8 cellular contexts compared by ENCODE assay signal in genomic region chr17:9371019-9371418, GRCh38.
DNase-seq lines count a peak whose midpoint lies in the region; ATAC-seq and TF ChIP-seq lines count a peak whose summit lies in the region.

No MANE protein-coding gene starts in this region.

- peaks cover 10% of the 10 kb centered on the region for H3K4me1 ChIP-seq in mesenchymal stem cell (ENCODE audit: control insufficient read depth, insufficient read depth, low read depth, low read length)
- H3K4me1 ChIP-seq in tibial nerve = peaks cover 0 to 5% (median 0%) of the 10 kb centered on the region in 4 donors

- H3K27ac ChIP-seq in mesenchymal stem cell (ENCODE audit: low read length, poor library complexity, severe bottlenecking) (peak overlapping the region; percentile 75), tibial nerve (peak overlapping the region in 1 of 4 donors; percentile 8)

- peaks cover 15% of the 10 kb centered on the region for H3K4me1 Mint-ChIP-seq in activated T-helper 17 cell treated with anti-CD3 and anti-CD28 coated beads, Interleukin-2, amount 50 U/mL, for 72 hours

- no peak for TF ChIP-seq CTCF in tibial nerve (IDR thresholded peaks at IDR 0.05)

- H3K79me1 ChIP-seq in mesenchymal stem cell (replicated peaks; ENCODE audit: low read length, poor library complexity, severe bottlenecking) = peaks cover 11% of the 10 kb centered on the region

- 42% methylated on average over 2 of the region's 4 CpGs for WGBS in mesenchymal stem cell
- 53 to 56% methylated on average over 4 of the region's 4 CpGs for WGBS in tibial nerve, 2 donors

- no peak overlapping the region for H3K14ac ChIP-seq in mesenchymal stem cell (ENCODE audit: low read length in 2 of 2)

- no peaks in the 10 kb centered on the region for H3K27me3 ChIP-seq in mesenchymal stem cell (ENCODE audit: control insufficient read depth in 1 of 2, insufficient read depth in 1 of 2, low read length in 2 of 2)
- H3K27me3 ChIP-seq in tibial nerve = no peaks in the 10 kb centered on the region

- no peak overlapping the region for H4K8ac ChIP-seq in mesenchymal stem cell (ENCODE audit: low read length)

- no peak overlapping the region for H2AFZ ChIP-seq in mesenchymal stem cell (ENCODE audit: low read depth, low read length)

- peak; percentile 36 for DNase-seq in DMS153 treated with DMSO at 0.1 percent for 48 hours (lab: John Stamatoyannopoulos, UW; ENCODE audit: unreplicated experiment)
- DNase-seq in NCI-H1092 (lab: John Stamatoyannopoulos, UW) = peak; percentile 49
- peak; percentile 51 for DNase-seq in mesenchymal stem cell
- no peak for DNase-seq in sciatic nerve (ENCODE audit: low spot score)
- no peak for DNase-seq in tibial nerve (ENCODE audit: low spot score in 2 of 2)
- no peak for DNase-seq in KG1 (lab: John Stamatoyannopoulos, UW)

- H3K23ac ChIP-seq in mesenchymal stem cell (ENCODE audit: low read length in 2 of 2) = no peak overlapping the region

- ATAC-seq in activated T-helper 17 cell treated with anti-CD3 and anti-CD28 coated beads, Interleukin-2, amount 50 U/mL, for 72 hours (replicated peaks) = peak; percentile 94
- ATAC-seq in sciatic nerve (no peak), GM19455 (IDR thresholded peaks at IDR 0.05; ENCODE audit: unreplicated experiment) (no peak)

- H3K27me3 Mint-ChIP-seq in activated T-helper 17 cell treated with anti-CD3 and anti-CD28 coated beads, Interleukin-2, amount 50 U/mL, for 72 hours = no peaks in the 10 kb centered on the region

- H4K91ac ChIP-seq in mesenchymal stem cell (ENCODE audit: low read length) = no peak overlapping the region

- no peak overlapping the region for H2BK5ac ChIP-seq in mesenchymal stem cell (ENCODE audit: low read depth, low read length, poor library complexity, severe bottlenecking)

- H3K4ac ChIP-seq in mesenchymal stem cell (ENCODE audit: low read depth in 1 of 2, low read length in 2 of 2) = no peak overlapping the region

- TF ChIP-seq POLR2A in tibial nerve (IDR thresholded peaks at IDR 0.05) = no peak

- no peak overlapping the region for H2AK5ac ChIP-seq in mesenchymal stem cell (ENCODE audit: low read length, severe bottlenecking)

- H3K36me3 Mint-ChIP-seq in activated T-helper 17 cell treated with anti-CD3 and anti-CD28 coated beads, Interleukin-2, amount 50 U/mL, for 72 hours (ENCODE audit: low read depth) = peaks cover 5% of the 10 kb centered on the region

- no peak overlapping the region for H2BK12ac ChIP-seq in mesenchymal stem cell (ENCODE audit: low read length in 2 of 2)

- no peak overlapping the region for H3K18ac ChIP-seq in mesenchymal stem cell (ENCODE audit: low read depth in 1 of 2, low read length in 2 of 2)

- H3K4me3 Mint-ChIP-seq in activated T-helper 17 cell treated with anti-CD3 and anti-CD28 coated beads, Interleukin-2, amount 50 U/mL, for 72 hours = no peak overlapping the region

- intact Hi-C loops in sciatic nerve (cut with DNase I) = no loop called here

- H3K36me3 ChIP-seq in mesenchymal stem cell (ENCODE audit: control insufficient read depth in 1 of 2, insufficient read depth in 2 of 2, low read depth in 1 of 2, low read length in 2 of 2) (peaks cover 0 to under 1% of the 10 kb centered on the region in 2 experiments), tibial nerve (peaks cover 0 to 3% (median 0%) of the 10 kb centered on the region in 3 donors)

- no peak for TF ChIP-seq EP300 in tibial nerve (IDR thresholded peaks at IDR 0.05)

- H2BK15ac ChIP-seq in mesenchymal stem cell (ENCODE audit: low read depth, poor library complexity, severe bottlenecking) = no peak overlapping the region

- no peak overlapping the region for H3K4me2 ChIP-seq in mesenchymal stem cell (ENCODE audit: low read length, poor library complexity, severe bottlenecking)

- H3K9ac ChIP-seq in mesenchymal stem cell (ENCODE audit: low read length) = peak overlapping the region; percentile 68

- H3K9me3 Mint-ChIP-seq in activated T-helper 17 cell treated with anti-CD3 and anti-CD28 coated beads, Interleukin-2, amount 50 U/mL, for 72 hours = no peaks in the 10 kb centered on the region

- H3K4me3 ChIP-seq in mesenchymal stem cell (ENCODE audit: insufficient read depth in 1 of 2, low read depth in 1 of 2, low read length in 2 of 2) (peak overlapping the region in 1 of 2 experiments; percentile 34), tibial nerve (no peak overlapping the region)

- no peaks in the 10 kb centered on the region for H3K9me3 ChIP-seq in mesenchymal stem cell (ENCODE audit: control insufficient read depth, low read length)
- no peaks in the 10 kb centered on the region for H3K9me3 ChIP-seq in tibial nerve

- no peak overlapping the region for H2BK120ac ChIP-seq in mesenchymal stem cell (ENCODE audit: low read depth, low read length)

- peak overlapping the region; percentile 50 for H3K27ac Mint-ChIP-seq in activated T-helper 17 cell treated with anti-CD3 and anti-CD28 coated beads, Interleukin-2, amount 50 U/mL, for 72 hours

Comparison
In these comparisons a context has a peak if more than half of its experiments do, and no peak if none do; other contexts are left out.
1. DNase-seq: peak in DMS153 treated with DMSO at 0.1 percent for 48 hours (single experiment), NCI-H1092 (single experiment) and mesenchymal stem cell (single experiment); none in sciatic nerve (single experiment), tibial nerve (0 of 2) and KG1 (single experiment).